In the genomic region with DNA sequence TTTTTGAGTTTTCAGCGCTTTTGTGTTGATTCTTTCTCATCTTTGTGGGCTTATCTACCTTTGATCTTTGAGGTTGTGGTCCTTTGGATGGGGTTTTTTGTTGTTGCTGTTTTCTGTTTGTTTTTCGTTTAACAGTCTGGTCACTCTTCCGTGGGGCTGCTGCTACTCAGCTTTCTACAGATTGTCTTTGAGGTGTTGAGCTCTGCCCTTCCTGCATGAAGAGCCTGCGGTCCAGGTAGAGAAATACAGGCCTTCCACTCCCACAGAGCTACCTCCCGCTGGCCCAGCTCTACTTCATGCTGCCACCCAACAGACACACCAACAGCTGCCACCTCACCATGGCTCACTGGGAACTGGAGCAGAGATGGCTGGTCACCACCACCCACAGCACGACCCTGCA, we compare ENCODE assay signal across 15 cellular contexts.
DNase-seq lines count a peak whose midpoint lies in the region; ATAC-seq and TF ChIP-seq lines count a peak whose summit lies in the region.
"Had no signal": no experiment of that assay in that cellular context is flagged by ENCODE, and none has a peak within 500 bp of the region (broad histone marks: within the 10 kb centered on the region; RNA-seq: fewer than 3 reads in every experiment).

No MANE protein-coding gene starts in this region.

- H3K9ac ChIP-seq in mesendoderm (ENCODE audit: low read length), result no peak overlapping the region
- H3K9ac ChIP-seq: BLaER1 treated with 17β-estradiol and CSF1 and Interleukin-3, amounts not matched to agents 10 nM and 100 nM had no signal

- no peak for ATAC-seq in activated naive CD4-positive, alpha-beta T cell treated with anti-CD3 and anti-CD28 coated beads, Interleukin-2, amount 50 U/mL, for 72 hours
- ATAC-seq in WTC11, result no peak
- ATAC-seq in stimulated activated naive B cell treated with anti-CD40 and anti-IgM and Interleukin-4, amounts not matched to agents 10 μg/mL and 1 μg/mL and 100 μg/mL, for 72 hours (replicated peaks), result no peak
- no peak for ATAC-seq in HG02798 (IDR thresholded peaks at IDR 0.05; ENCODE audit: poor library complexity, unreplicated experiment)

- H3K36me3 ChIP-seq in mesendoderm (ENCODE audit: control insufficient read depth, insufficient read depth, low read length), result no peaks in the 10 kb centered on the region

- no peaks in the 10 kb centered on the region for H3K9me3 Mint-ChIP-seq in activated naive CD4-positive, alpha-beta T cell treated with anti-CD3 and anti-CD28 coated beads, Interleukin-2, amount 50 U/mL, for 72 hours
- H3K9me3 Mint-ChIP-seq in WTC11, result no peaks in the 10 kb centered on the region
- H3K9me3 Mint-ChIP-seq in stimulated activated naive B cell treated with anti-CD40 and anti-IgM and Interleukin-4, amounts not matched to agents 10 μg/mL and 1 μg/mL and 100 μg/mL, for 72 hours, result peaks cover 0 to 7% of the 10 kb centered on the region in 2 donors

- H2BK15ac ChIP-seq in mesendoderm (replicated peaks; ENCODE audit: low read depth), result no peak overlapping the region

- POLR2A ChIA-PET in WTC11 (lab: Charles Lee), result no interaction called here

- no peak overlapping the region for H3K18ac ChIP-seq in mesendoderm (ENCODE audit: low read length)

- H3K27ac ChIP-seq in mesendoderm (ENCODE audit: low read depth, low read length), result peak overlapping the region; percentile 6
- H3K27ac ChIP-seq: BLaER1 treated with 17β-estradiol and CSF1 and Interleukin-3, amounts not matched to agents 10 nM and 100 nM had no signal

- CTCF ChIA-PET in WTC11 (lab: Charles Lee), result no interaction called here

- H3K4me3 ChIP-seq in mesendoderm (ENCODE audit: low read length), result no peak overlapping the region
- H3K4me3 ChIP-seq: BLaER1 treated with 17β-estradiol and CSF1 and Interleukin-3, amounts not matched to agents 10 nM and 100 nM; HAP-1 had no signal

- no peak overlapping the region for H3K23ac ChIP-seq in mesendoderm (ENCODE audit: low read length)

- H3K56ac ChIP-seq in mesendoderm (ENCODE audit: low read length), result peak overlapping the region; percentile 75

- H3K27me3 ChIP-seq in mesendoderm (ENCODE audit: insufficient read depth, low read length, poor library complexity), result no peaks in the 10 kb centered on the region
- H3K27me3 ChIP-seq: BLaER1 treated with 17β-estradiol and CSF1 and Interleukin-3, amounts not matched to agents 10 nM and 100 nM had no signal

- no peak overlapping the region for H4K8ac ChIP-seq in mesendoderm (ENCODE audit: low read depth, low read length)

- H3K4me1 Mint-ChIP-seq in WTC11, result peaks cover 29% of the 10 kb centered on the region
- H3K4me1 Mint-ChIP-seq in stimulated activated naive B cell treated with anti-CD40 and anti-IgM and Interleukin-4, amounts not matched to agents 10 μg/mL and 1 μg/mL and 100 μg/mL, for 72 hours, result peaks cover 7% of the 10 kb centered on the region in 2 donors

- H2AK5ac ChIP-seq in mesendoderm (ENCODE audit: low read length), result no peak overlapping the region

- no peak overlapping the region for H2BK120ac ChIP-seq in mesendoderm (ENCODE audit: low read depth, low read length)

- no peaks in the 10 kb centered on the region for H3K79me1 ChIP-seq in mesendoderm (ENCODE audit: low read length)

- H3K36me3 Mint-ChIP-seq in activated naive CD4-positive, alpha-beta T cell treated with anti-CD3 and anti-CD28 coated beads, Interleukin-2, amount 50 U/mL, for 72 hours, result peaks cover 36 to 39% of the 10 kb centered on the region in 2 donors
- peaks cover 42% of the 10 kb centered on the region for H3K36me3 Mint-ChIP-seq in WTC11
- H3K36me3 Mint-ChIP-seq in stimulated activated naive B cell treated with anti-CD40 and anti-IgM and Interleukin-4, amounts not matched to agents 10 μg/mL and 1 μg/mL and 100 μg/mL, for 72 hours, result peaks cover 39 to 69% of the 10 kb centered on the region in 2 donors

- peak overlapping the region; percentile 35 to 77 for H3K27ac Mint-ChIP-seq in activated naive CD4-positive, alpha-beta T cell treated with anti-CD3 and anti-CD28 coated beads, Interleukin-2, amount 50 U/mL, for 72 hours
- 0 out of 2 replicates have a peak overlapping the region, but pooled peaks have one; percentile 55 for H3K27ac Mint-ChIP-seq in WTC11
- H3K27ac Mint-ChIP-seq in stimulated activated naive B cell treated with anti-CD40 and anti-IgM and Interleukin-4, amounts not matched to agents 10 μg/mL and 1 μg/mL and 100 μg/mL, for 72 hours, result peak overlapping the region; percentile 66

- no peak overlapping the region for H3K4me2 ChIP-seq in mesendoderm (ENCODE audit: low read length)
- H3K4me2 ChIP-seq: BLaER1 treated with 17β-estradiol and CSF1 and Interleukin-3, amounts not matched to agents 10 nM and 100 nM had no signal

- H3K4ac ChIP-seq in mesendoderm (ENCODE audit: low read depth, low read length), result no peak overlapping the region

- no peaks in the 10 kb centered on the region for H3K79me2 ChIP-seq in mesendoderm (ENCODE audit: control insufficient read depth, insufficient read depth, low read length)

- no peaks in the 10 kb centered on the region for H3K27me3 Mint-ChIP-seq in WTC11 (ENCODE audit: low read depth)
- H3K27me3 Mint-ChIP-seq in stimulated activated naive B cell treated with anti-CD40 and anti-IgM and Interleukin-4, amounts not matched to agents 10 μg/mL and 1 μg/mL and 100 μg/mL, for 72 hours, result no peaks in the 10 kb centered on the region
- H3K27me3 Mint-ChIP-seq: CD4-positive, CD25-positive, alpha-beta regulatory T cell had no signal

- H3K4me1 ChIP-seq in mesendoderm (ENCODE audit: control insufficient read depth, low read depth, low read length), result peaks cover 16% of the 10 kb centered on the region

- no CpG with 5 or more reads among the region's 6 CpGs for WGBS in mesendoderm (ENCODE audit: extremely low coverage, insufficient coverage, low lambda C conversion rate)

- no peak overlapping the region for H4K5ac ChIP-seq in mesendoderm (ENCODE audit: low read length)

- no peak for TF ChIP-seq CTCF in WTC11 (IDR thresholded peaks at IDR 0.05)

- H2BK5ac ChIP-seq in mesendoderm (ENCODE audit: low read length), result no peak overlapping the region

- no peak for DNase-seq in activated naive CD4-positive, alpha-beta T cell treated with anti-CD3 and anti-CD28 coated beads, Interleukin-2, amount 50 U/mL, for 72 hours (ENCODE audit: low spot score in 2 of 2)
- DNase-seq in activated naive CD4-positive, alpha-beta T cell (lab: John Stamatoyannopoulos, UW), result no peak
- DNase-seq in WTC11 (ENCODE audit: low spot score), result no peak
- no peak for DNase-seq in mesendoderm
- DNase-seq in stimulated activated naive B cell treated with anti-CD40 and anti-IgM and Interleukin-4, amounts not matched to agents 10 μg/mL and 1 μg/mL and 100 μg/mL, for 72 hours, result no peak
- DNase-seq in COR-L47 (lab: John Stamatoyannopoulos, UW), result no peak
- DNase-seq: ACHN; CD4-positive, CD25-positive, alpha-beta regulatory T cell; DMS153; DND-41; GDM1; GOT3 had no signal

- H3K4me3 Mint-ChIP-seq in WTC11, result no peak overlapping the region
- H3K4me3 Mint-ChIP-seq in stimulated activated naive B cell treated with anti-CD40 and anti-IgM and Interleukin-4, amounts not matched to agents 10 μg/mL and 1 μg/mL and 100 μg/mL, for 72 hours, result no peak overlapping the region
- H3K4me3 Mint-ChIP-seq: CD4-positive, CD25-positive, alpha-beta regulatory T cell had no signal

TF ChIP-seq in WTC11, 78 proteins besides CTCF, POLR2A, EP300 and RAD21 (continues in another document):
- TF ChIP-seq USF1 (CRISPR knock-in tag; IDR thresholded peaks at IDR 0.05), result no peak
- TF ChIP-seq ZNF317 (CRISPR knock-in tag; IDR thresholded peaks at IDR 0.05; ENCODE audit: borderline replicate concordance, low read depth), result no peak
- no peak for TF ChIP-seq GABPB1 (CRISPR knock-in tag; IDR thresholded peaks at IDR 0.05)
- no peak for TF ChIP-seq ATF6 (CRISPR knock-in tag; IDR thresholded peaks at IDR 0.05)
- no peak for TF ChIP-seq IRF2 (CRISPR knock-in tag; IDR thresholded peaks at IDR 0.05; ENCODE audit: borderline replicate concordance, low read depth)
- TF ChIP-seq FOXP1 (CRISPR knock-in tag; IDR thresholded peaks at IDR 0.05; ENCODE audit: borderline replicate concordance), result no peak
